Comparison of ENCODE assay signal across 1 cellular context in the genomic region with DNA sequence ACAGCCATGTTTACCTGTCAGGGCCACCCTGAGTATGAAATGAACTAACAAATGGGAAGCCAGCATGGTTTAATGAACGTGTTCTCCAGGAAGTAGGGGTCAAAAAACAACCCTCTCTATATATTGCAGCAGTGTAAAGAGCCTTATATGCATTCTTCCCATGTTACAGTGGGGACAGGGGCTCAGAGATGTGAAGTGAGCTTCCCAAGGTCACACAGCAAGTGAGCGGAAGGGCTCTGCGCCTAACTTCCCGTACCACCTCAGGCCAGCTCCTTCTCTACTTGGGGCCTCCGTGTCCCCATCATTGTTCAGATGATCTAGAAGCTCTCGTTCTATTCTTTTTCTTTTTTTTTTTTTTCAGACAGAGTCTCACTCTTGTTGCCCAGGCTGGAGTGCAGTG.
TF ChIP-seq lines count a peak whose summit lies in the region.

No MANE protein-coding gene starts in this region.

TF ChIP-seq in K562, 482 proteins besides CTCF, POLR2A, EP300 and RAD21 (continued from another document):
- 0 out of 4 replicates have a peak, but pooled peaks of 1 of the 2 experiments have one; percentile 22 for TF ChIP-seq RCOR1 (IDR thresholded peaks at IDR 0.05; ENCODE audit: borderline replicate concordance in 1 of 2, low read depth in 2 of 2, low read length in 2 of 2)
- TF ChIP-seq RBM25 (IDR thresholded peaks at IDR 0.05; ENCODE audit: low read depth, low read length, severe bottlenecking) = peak; percentile 75
- TF ChIP-seq NONO (IDR thresholded peaks at IDR 0.05; ENCODE audit: low read depth in 2 of 2, low read length in 1 of 2) = no peak
- no peak for TF ChIP-seq RAD51 (IDR thresholded peaks at IDR 0.05; ENCODE audit: borderline replicate concordance, low read depth)
- TF ChIP-seq KLF13 (tag; IDR thresholded peaks at IDR 0.05; ENCODE audit: borderline replicate concordance, low read depth) = no peak
- no peak for TF ChIP-seq GABPB1 (CRISPR knock-in tag; IDR thresholded peaks at IDR 0.05)
- TF ChIP-seq ZFP36 (IDR thresholded peaks at IDR 0.05; ENCODE audit: low read depth, low read length, partially characterized antibody) = peak; percentile 76
- TF ChIP-seq BCOR (IDR thresholded peaks at IDR 0.05) = peak; percentile 70; the same call in 1 of the 2 replicates
